ENCODE assay signal across 8 cellular contexts in the genomic region with DNA sequence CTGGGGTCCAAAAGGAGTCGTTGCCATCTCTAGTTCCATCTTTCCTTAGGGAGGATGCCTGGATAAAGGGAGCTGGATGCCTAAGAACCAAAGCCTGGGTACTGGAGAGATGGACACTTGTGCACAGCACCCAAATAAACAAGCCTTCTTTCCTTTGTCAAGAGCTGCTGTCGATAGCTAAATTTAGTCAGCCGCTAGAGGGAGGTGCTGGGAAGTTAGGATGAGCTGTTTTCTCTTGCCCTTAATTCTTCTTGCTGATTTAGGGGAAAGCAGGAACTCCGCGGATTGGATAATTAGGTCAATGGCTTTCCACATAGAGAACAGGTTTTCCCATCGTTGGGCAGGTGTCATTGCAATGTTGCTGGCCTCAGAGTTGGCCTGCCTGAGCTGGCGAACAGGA. TPM values are rescaled to one million over a fixed set of nuclear protein-coding genes. Genes with fewer than 3 reads are reported as not detected.
DNase-seq lines count a peak whose midpoint lies in the region; ATAC-seq, FAIRE-seq and TF ChIP-seq lines count a peak whose summit lies in the region.

No MANE protein-coding gene starts in this region.

- no peak for TF ChIP-seq EP300 in A549 (IDR thresholded peaks at IDR 0.05)

- H3K4me2 ChIP-seq in A549, result no peak overlapping the region
- H3K4me2 ChIP-seq in endothelial cell of umbilical vein (ENCODE audit: insufficient read depth, low read length), result no peak overlapping the region

- H3K36me3 ChIP-seq in GM06990 (ENCODE audit: control insufficient read depth, insufficient read depth, low read length), result no peaks in the 10 kb centered on the region
- no peaks in the 10 kb centered on the region for H3K36me3 ChIP-seq in endothelial cell of umbilical vein (ENCODE audit: control insufficient read depth in 2 of 2, extremely low read depth in 1 of 2, insufficient read depth in 2 of 2, low read length in 2 of 2)

- no peak overlapping the region for H3K4me3 Mint-ChIP-seq in T-helper 17 cell

- intact Hi-C loops in endothelial cell of umbilical vein (cut with micrococcal nuclease), result no loop called here

- H3K9ac ChIP-seq in endothelial cell of umbilical vein (replicated peaks; ENCODE audit: extremely low read depth, insufficient read depth, low read length), result no peak overlapping the region

- H3K27me3 ChIP-seq in GM06990 (replicated peaks; ENCODE audit: control insufficient read depth, insufficient read depth, low read length) (no peaks in the 10 kb centered on the region; the same call in 1 of the 2 replicates), endothelial cell of umbilical vein (ENCODE audit: control insufficient read depth in 2 of 2, insufficient read depth in 2 of 2, low read length in 2 of 2) (peaks cover 5 to 11% of the 10 kb centered on the region in 2 experiments)

- no peak overlapping the region for H2AFZ ChIP-seq in endothelial cell of umbilical vein (ENCODE audit: low read depth, low read length)

- ATAC-seq in A549 (peak; percentile 82 to 87), GM18519 (IDR thresholded peaks at IDR 0.05; ENCODE audit: low FRiP score, unreplicated experiment) (no peak), GM18511 (IDR thresholded peaks at IDR 0.05; ENCODE audit: unreplicated experiment) (no peak), T-helper 17 cell (no peak)

- H3K79me2 ChIP-seq in endothelial cell of umbilical vein (ENCODE audit: control insufficient read depth, insufficient read depth, low read length), result no peaks in the 10 kb centered on the region

- peak in 1 of 2 experiments; percentile 38; a peak in 2 of 5 replicates for TF ChIP-seq RAD21 in A549 (conservative IDR thresholded peaks at IDR 0.05 in 1 of 2, IDR thresholded peaks at IDR 0.05 in 1 of 2)

- CTCF ChIA-PET in A549 (lab: Yijun Ruan, JAX), result interaction anchor here (0.8 to 3.1 kb wide), 17 partner anchors 8 to 496 kb away, joined by 3 to 19 read pairs (median 4); no protein-coding TSS in a partner anchor
- CTCF ChIA-PET in endothelial cell of umbilical vein (lab: Charles Lee), result interaction anchor here (0.7 to 2.7 kb wide), 26 partner anchors 9 to 495 kb away, joined by 3 to 21 read pairs (median 4); no protein-coding TSS in a partner anchor

- H3K27ac ChIP-seq in A549, result no peak overlapping the region
- H3K27ac ChIP-seq in endothelial cell of umbilical vein (ENCODE audit: insufficient read depth, low read depth, low read length), result no peak overlapping the region

- H3K4me3 ChIP-seq in A549, result no peak overlapping the region
- H3K4me3 ChIP-seq in GM06990 (replicated peaks; ENCODE audit: low read depth, low read length), result no peak overlapping the region
- H3K4me3 ChIP-seq in endothelial cell of umbilical vein (replicated peaks in 1 of 3; ENCODE audit: insufficient read depth in 1 of 3, low read depth in 1 of 3, low read length in 3 of 3), result no peak overlapping the region

- H4K20me1 ChIP-seq in endothelial cell of umbilical vein (replicated peaks; ENCODE audit: control insufficient read depth, extremely low read depth, insufficient read depth, low read length), result no peaks in the 10 kb centered on the region

- 12% methylated on average over 7 of the region's 7 CpGs for WGBS in A549 (ENCODE audit: missing lambda C conversion rate)

- no peaks in the 10 kb centered on the region for H3K9me1 ChIP-seq in endothelial cell of umbilical vein (replicated peaks; ENCODE audit: control insufficient read depth, extremely low read depth, insufficient read depth, low read length)

- POLR2A ChIA-PET in A549 (lab: Yijun Ruan, JAX) (interaction anchor here (0.6 to 1.0 kb wide), 2 partner anchors 20 to 459 kb away, joined by 3 read pairs; no protein-coding TSS in a partner anchor), endothelial cell of umbilical vein (lab: Charles Lee) (no interaction called here)

- H3K4me1 ChIP-seq in A549 (no peaks in the 10 kb centered on the region), endothelial cell of umbilical vein (ENCODE audit: control insufficient read depth, extremely low read depth, insufficient read depth, low read length) (no peaks in the 10 kb centered on the region)

- H3K9me3 ChIP-seq in A549, result no peaks in the 10 kb centered on the region
- no peaks in the 10 kb centered on the region for H3K9me3 ChIP-seq in endothelial cell of umbilical vein (replicated peaks; ENCODE audit: control insufficient read depth, insufficient read depth, low read length)
- no peaks in the 10 kb centered on the region for H3K9me3 ChIP-seq in T-helper 17 cell (ENCODE audit: control insufficient read depth, low read length, poor library complexity, severe bottlenecking)

- no peaks in the 10 kb centered on the region for H3K36me3 Mint-ChIP-seq in T-helper 17 cell (ENCODE audit: low read depth)

- TF ChIP-seq POLR2A in A549 (IDR thresholded peaks at IDR 0.05; ENCODE audit: low read length), result no peak
- no peak for TF ChIP-seq POLR2A in endothelial cell of umbilical vein (IDR thresholded peaks at IDR 0.05; ENCODE audit: low read depth, low read length)

- peaks cover 4% of the 10 kb centered on the region for H3K4me1 Mint-ChIP-seq in T-helper 17 cell

- dilution Hi-C loops in endothelial cell of umbilical vein (cut with MboI; ENCODE audit: extremely low pct_ligation_motif_present, low sequenced_read_pairs), result no loop called here

- FAIRE-seq in A549 (lab: Jason Lieb, UNC), result no peak
- FAIRE-seq in endothelial cell of umbilical vein (lab: Jason Lieb, UNC), result peak; percentile 52

- no TSS peak for BruUV-seq in endothelial cell of umbilical vein (replicated peaks; lab: Mats Ljungman, UMichigan)

- H3K27me3 Mint-ChIP-seq in T-helper 17 cell, result peaks cover 71% of the 10 kb centered on the region

- DNase-seq in A549 (ENCODE audit: low read depth in 1 of 2, low spot score in 1 of 2), result peak; percentile 13 to 68
- no peak for DNase-seq in GM06990 (ENCODE audit: extremely low read depth, insufficient read length)
- peak; percentile 31 for DNase-seq in NCI-H82 treated with DMSO at 0.1 percent for 48 hours (lab: John Stamatoyannopoulos, UW; ENCODE audit: unreplicated experiment)
- peak; percentile 33 for DNase-seq in endothelial cell of umbilical vein (ENCODE audit: low read depth, low spot score)
- DNase-seq in non-pigmented ciliary epithelial cell (ENCODE audit: low read depth), result peak; percentile 15
- no peak for DNase-seq in T-helper 17 cell

- no peak overlapping the region for H3K27ac Mint-ChIP-seq in T-helper 17 cell

- TF ChIP-seq CTCF in A549 (IDR thresholded peaks at IDR 0.05) (peak; percentile 37), GM06990 (IDR thresholded peaks at IDR 0.05; ENCODE audit: insufficient read depth, low read length, poor library complexity, severe bottlenecking) (peak; percentile 50), endothelial cell of umbilical vein (IDR thresholded peaks at IDR 0.05; ENCODE audit: extremely low read depth in 1 of 2, insufficient read depth in 1 of 2, low read depth in 1 of 2, low read length in 2 of 2) (peak; percentile 52 to 56)

TF ChIP-seq in A549, 52 proteins besides CTCF, POLR2A, EP300 and RAD21 (continues in another document):
- TF ChIP-seq GATA3 (IDR thresholded peaks at IDR 0.05; ENCODE audit: borderline replicate concordance) (no peak), CHD2 (IDR thresholded peaks at IDR 0.05; ENCODE audit: low read length, partially characterized antibody) (no peak), SMC3 (IDR thresholded peaks at IDR 0.05) (peak; percentile 29; the same call in 1 of the 3 replicates), CBX8 (IDR thresholded peaks at IDR 0.05) (no peak)

TF ChIP-seq in endothelial cell of umbilical vein, 7 proteins besides CTCF, POLR2A, EP300 and RAD21 (continues in another document):
- TF ChIP-seq, protein P1, sequence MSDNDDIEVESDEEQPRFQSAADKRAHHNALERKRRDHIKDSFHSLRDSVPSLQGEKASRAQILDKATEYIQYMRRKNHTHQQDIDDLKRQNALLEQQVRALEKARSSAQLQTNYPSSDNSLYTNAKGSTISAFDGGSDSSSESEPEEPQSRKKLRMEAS (IDR thresholded peaks at IDR 0.05; ENCODE audit: insufficient read depth, insufficient read length), result no peak
- TF ChIP-seq MYC (IDR thresholded peaks at IDR 0.05; ENCODE audit: low read depth, low read length), result no peak
- TF ChIP-seq FOS (IDR thresholded peaks at IDR 0.05; ENCODE audit: borderline replicate concordance, insufficient read depth, low read length), result no peak
- TF ChIP-seq POLR2AphosphoS5 (IDR thresholded peaks at IDR 0.05; ENCODE audit: insufficient read depth, low read depth, low read length), result no peak
- no peak for TF ChIP-seq JUN (IDR thresholded peaks at IDR 0.05; ENCODE audit: borderline replicate concordance, insufficient read depth, insufficient read length, low read depth)

RNA-seq across cellular contexts. Expression of a gene that starts 30.9 kb away (rescaled TPM):
- polyA plus RNA-seq in A549 (2011; rRNA removed), result not detected in 2 replicates
- not detected in 2 replicates for polyA plus RNA-seq in A549 (2012; cell fraction: cytosol; rRNA removed)
- polyA plus RNA-seq in A549 (2012; cell fraction: nucleus; rRNA removed), result not detected in 2 replicates
- polyA plus RNA-seq in A549 (2017; fragmentation: RNase III; extraction: RNeasy Plus Mini Kit Qiagen cat#74134 plus additional on column Dnase treatment), result not detected in 3 replicates
- polyA minus RNA-seq in A549 (2011; rRNA and poly(A)+ RNA removed), result not detected in 2 replicates
- not detected in 2 replicates for total RNA-seq in endothelial cell of umbilical vein
- not detected in 2 replicates for polyA plus RNA-seq in endothelial cell of umbilical vein
- not detected in 2 replicates for polyA plus RNA-seq in endothelial cell of umbilical vein (2011; cell fraction: cytosol; rRNA removed)
- not detected in 2 replicates for polyA plus RNA-seq in endothelial cell of umbilical vein (2011; cell fraction: nucleus; rRNA removed)
- polyA plus RNA-seq in endothelial cell of umbilical vein (2012), result not detected in 2 replicates
- not detected in 2 replicates for polyA minus RNA-seq in endothelial cell of umbilical vein
- not detected for polyA minus RNA-seq in endothelial cell of umbilical vein (2011; cell fraction: cytosol; rRNA and poly(A)+ RNA removed)
- polyA minus RNA-seq in endothelial cell of umbilical vein (2011; cell fraction: nucleus; rRNA and poly(A)+ RNA removed), result not detected in 2 replicates
- not detected for total RNA-seq in T-helper 17 cell

RNA-seq across cellular contexts. Expression of a gene that starts 34.5 kb away (rescaled TPM):
- polyA plus RNA-seq in A549 (2011; rRNA removed), result 0.11 and 0.12 TPM in 2 replicates
- polyA plus RNA-seq in A549 (2012; cell fraction: cytosol; rRNA removed), result 0.01 TPM in 1 of 2 replicates, not detected in the other
- 0.08 TPM in 1 of 2 replicates, not detected in the other for polyA plus RNA-seq in A549 (2012; cell fraction: nucleus; rRNA removed)
- polyA plus RNA-seq in A549 (2017; fragmentation: RNase III; extraction: RNeasy Plus Mini Kit Qiagen cat#74134 plus additional on column Dnase treatment), result 0.04 to 0.08 TPM (median 0.08 TPM) in 3 replicates
- 0.12 and 0.34 TPM in 2 replicates for polyA minus RNA-seq in A549 (2011; rRNA and poly(A)+ RNA removed)
- not detected in 2 replicates for total RNA-seq in endothelial cell of umbilical vein
- not detected in 2 replicates for polyA plus RNA-seq in endothelial cell of umbilical vein
- polyA plus RNA-seq in endothelial cell of umbilical vein (2011; cell fraction: cytosol; rRNA removed), result not detected in 2 replicates
- not detected in 2 replicates for polyA plus RNA-seq in endothelial cell of umbilical vein (2011; cell fraction: nucleus; rRNA removed)
- polyA plus RNA-seq in endothelial cell of umbilical vein (2012), result not detected in 2 replicates
- not detected in 2 replicates for polyA minus RNA-seq in endothelial cell of umbilical vein
- 37.0 TPM for polyA minus RNA-seq in endothelial cell of umbilical vein (2011; cell fraction: cytosol; rRNA and poly(A)+ RNA removed)
- polyA minus RNA-seq in endothelial cell of umbilical vein (2011; cell fraction: nucleus; rRNA and poly(A)+ RNA removed), result 0.19 TPM in 1 of 2 replicates, not detected in the other
- not detected for total RNA-seq in T-helper 17 cell

Comparison
In these comparisons a context has a peak if more than half of its experiments do, and no peak if none do; other contexts are left out.
1. ATAC-seq: peak in A549 (2 of 2); none in GM18519 (single experiment), GM18511 (single experiment) and T-helper 17 cell (single experiment).
2. DNase-seq: peak in A549 (2 of 2), NCI-H82 treated with DMSO at 0.1 percent for 48 hours (single experiment), endothelial cell of umbilical vein (single experiment) and non-pigmented ciliary epithelial cell (single experiment); none in GM06990 (single experiment) and T-helper 17 cell (0 of 3).
3. Peak in every context shown above with its lines, with median percentiles within 50 percentile points of each other: CTCF ChIP-seq.